In genomic region chr12:26195250-26195640, GRCh38 we compare ENCODE assay signal across 9 cellular contexts. TPM values are rescaled to one million over a fixed set of nuclear protein-coding genes. Genes with fewer than 3 reads are reported as not detected.
A peak's percentile ranks its signal among the peaks of the same experiment; 100 is the strongest.
DNase-seq lines count a peak whose midpoint lies in the region; ATAC-seq and TF ChIP-seq lines count a peak whose summit lies in the region.
"Had no signal": no experiment of that assay in that cellular context is flagged by ENCODE, and none has a peak within 500 bp of the region (broad histone marks: within the 10 kb centered on the region; RNA-seq: fewer than 3 reads in every experiment).

TSS of gene SSPN (plus strand) at chr12:26195573. CDS start at chr12:26195673, 100 bp downstream.

- peaks cover 7 to 31% (median 19%) of the 10 kb centered on the region in 3 donors for H3K27me3 Mint-ChIP-seq in naive B cell

- H3K36me3 Mint-ChIP-seq in naive B cell = no peaks in the 10 kb centered on the region

- intact Hi-C loops in vagina (cut with DNase I) = loop anchor here (5.0 to 10.0 kb wide), 2 partner anchors 68 to 90 kb away; partner anchors contain the start of gene BHLHE41

- H3K4me1 ChIP-seq in vagina = peaks cover 28% of the 10 kb centered on the region
- H3K4me1 ChIP-seq: BLaER1 treated with 17β-estradiol and CSF1 and Interleukin-3, amounts not matched to agents 10 nM and 100 nM had no signal

- peak; percentile 43 for DNase-seq in NCI-H146 (lab: John Stamatoyannopoulos, UW)
- DNase-seq in NCI-H146 treated with DMSO at 0.1 percent for 48 hours (lab: John Stamatoyannopoulos, UW; ENCODE audit: unreplicated experiment) = no peak
- peak; percentile 83 for DNase-seq in WERI-Rb-1
- peak; percentile 36 to 79 for DNase-seq in foreskin fibroblast
- peak; percentile 17 for DNase-seq in naive B cell
- DNase-seq in vagina (ENCODE audit: extremely low spot score in 2 of 2) = no peak

- no peaks in the 10 kb centered on the region for H3K9me3 Mint-ChIP-seq in naive B cell

- H3K36me3 ChIP-seq in WERI-Rb-1 = no peaks in the 10 kb centered on the region
- no peaks in the 10 kb centered on the region for H3K36me3 ChIP-seq in vagina
- H3K36me3 ChIP-seq: BLaER1 treated with 17β-estradiol and CSF1 and Interleukin-3, amounts not matched to agents 10 nM and 100 nM had no signal

- H3K27ac Mint-ChIP-seq in naive B cell = peak within 1 kb of the TSS in 3 of 6 donors; percentile 56 to 91 (median 68)

- ATAC-seq in HG02852 (IDR thresholded peaks at IDR 0.05; ENCODE audit: unreplicated experiment) (peak; percentile 44), naive B cell (ENCODE audit: low read depth in 2 of 2) (peak; percentile 66 to 73), HG02938 (IDR thresholded peaks at IDR 0.05; ENCODE audit: unreplicated experiment) (no peak)

- no peaks in the 10 kb centered on the region for H3K9me3 ChIP-seq in WERI-Rb-1 (ENCODE audit: severe bottlenecking)
- H3K9me3 ChIP-seq in vagina = no peaks in the 10 kb centered on the region

- peak within 1 kb of the TSS; percentile 87 to 97 (median 94) for H3K4me3 Mint-ChIP-seq in naive B cell

- TF ChIP-seq CTCF in WERI-Rb-1 (IDR thresholded peaks at IDR 0.05; ENCODE audit: low read depth, low read length) (no peak), foreskin fibroblast (IDR thresholded peaks at IDR 0.05; ENCODE audit: low read depth, low read length) (no peak), vagina (IDR thresholded peaks at IDR 0.05) (no peak)

- H3K4me3 ChIP-seq in WERI-Rb-1 (ENCODE audit: low read depth, low read length) (peak within 1 kb of the TSS; percentile 60), foreskin fibroblast (ENCODE audit: low read depth in 1 of 2, low read length in 2 of 2) (peak within 1 kb of the TSS; percentile 48 to 64), vagina (peak within 1 kb of the TSS; percentile 59 to 84)

- H3K4me1 Mint-ChIP-seq in naive B cell = peaks cover 0 to 14% (median 8%) of the 10 kb centered on the region in 3 donors

- peaks cover 22% of the 10 kb centered on the region for H3K27me3 ChIP-seq in WERI-Rb-1 (ENCODE audit: insufficient read depth, low read depth, severe bottlenecking)
- no peaks in the 10 kb centered on the region for H3K27me3 ChIP-seq in vagina

- H3K27ac ChIP-seq in WERI-Rb-1 (no peak within 1 kb of the TSS), vagina (peak within 1 kb of the TSS; percentile 85)
- H3K27ac ChIP-seq: BLaER1 treated with 17β-estradiol and CSF1 and Interleukin-3, amounts not matched to agents 10 nM and 100 nM had no signal

- peak in 1 of 2 donors; percentile 8 for TF ChIP-seq POLR2A in vagina (IDR thresholded peaks at IDR 0.05)

RNA-seq across cellular contexts. Expression of gene SSPN, which starts in this region (rescaled TPM):
- polyA plus RNA-seq in naive B cell (ENCODE audit: low read depth in 6 of 6) = 1 to 10 TPM; 1.0 to 6.7 (median 5.0) TPM
- total RNA-seq in vagina = 44.7 TPM

Comparison
In these comparisons a context has a peak if more than half of its experiments do, and no peak if none do; other contexts are left out.
1. DNase-seq: peak in NCI-H146 (single experiment), WERI-Rb-1 (single experiment), foreskin fibroblast (2 of 2) and naive B cell (single experiment); none in NCI-H146 treated with DMSO at 0.1 percent for 48 hours (single experiment) and vagina (0 of 2).
2. Peak in every context shown above with its lines, with median percentiles within 50 percentile points of each other: H3K4me3 ChIP-seq.